In genomic region chr13:82878536-82878935, GRCh38 we compare ENCODE assay signal across 16 cellular contexts.
A peak's percentile ranks its signal among the peaks of the same experiment; 100 is the strongest.
DNase-seq lines count a peak whose midpoint lies in the region; ATAC-seq and TF ChIP-seq lines count a peak whose summit lies in the region.
"Had no signal": no experiment of that assay in that cellular context is flagged by ENCODE, and none has a peak within 500 bp of the region (broad histone marks: within the 10 kb centered on the region; RNA-seq: fewer than 3 reads in every experiment).

No MANE protein-coding gene starts in this region.

- no peaks in the 10 kb centered on the region for H3K36me3 Mint-ChIP-seq in activated naive CD4-positive, alpha-beta T cell treated with anti-CD3 and anti-CD28 coated beads for 36 hours (ENCODE audit: low read depth)
- no peaks in the 10 kb centered on the region for H3K36me3 Mint-ChIP-seq in activated CD4-positive, alpha-beta memory T cell treated with anti-CD3 and anti-CD28 coated beads for 36 hours
- H3K36me3 Mint-ChIP-seq: stimulated activated effector memory CD8-positive, alpha-beta T cell treated with anti-CD3 and anti-CD28 coated beads, Interleukin-12 subunit alpha, Interleukin-12 subunit beta, amount 100 ng/mL, for 72 hours had no signal

- no peaks in the 10 kb centered on the region for H3K4me1 Mint-ChIP-seq in activated naive CD4-positive, alpha-beta T cell treated with anti-CD3 and anti-CD28 coated beads for 36 hours (ENCODE audit: low read depth)
- H3K4me1 Mint-ChIP-seq in activated CD4-positive, alpha-beta memory T cell treated with anti-CD3 and anti-CD28 coated beads for 36 hours (ENCODE audit: low read depth): no peaks in the 10 kb centered on the region
- H3K4me1 Mint-ChIP-seq: stimulated activated effector memory CD8-positive, alpha-beta T cell treated with anti-CD3 and anti-CD28 coated beads, Interleukin-12 subunit alpha, Interleukin-12 subunit beta, amount 100 ng/mL, for 72 hours had no signal

- H3K27me3 Mint-ChIP-seq in activated naive CD4-positive, alpha-beta T cell treated with anti-CD3 and anti-CD28 coated beads for 36 hours (ENCODE audit: low read depth): no peaks in the 10 kb centered on the region
- H3K27me3 Mint-ChIP-seq in activated CD4-positive, alpha-beta memory T cell treated with anti-CD3 and anti-CD28 coated beads for 36 hours: no peaks in the 10 kb centered on the region

- intact Hi-C loops in activated naive CD4-positive, alpha-beta T cell treated with anti-CD3 and anti-CD28 coated beads for 36 hours (cut with micrococcal nuclease): no loop called here
- intact Hi-C loops in activated CD4-positive, alpha-beta memory T cell treated with anti-CD3 and anti-CD28 coated beads for 36 hours (cut with micrococcal nuclease): no loop called here

- no peak for ATAC-seq in HG02642 (IDR thresholded peaks at IDR 0.05; ENCODE audit: poor library complexity, unreplicated experiment)
- ATAC-seq: psoas muscle; stimulated activated effector memory CD8-positive, alpha-beta T cell treated with anti-CD3 and anti-CD28 coated beads, Interleukin-12 subunit alpha, Interleukin-12 subunit beta, amount 100 ng/mL, for 72 hours had no signal

- no peak overlapping the region for H3K4me3 ChIP-seq in epithelial cell of proximal tubule (ENCODE audit: low read depth, low read length)
- H3K4me3 ChIP-seq: esophagus squamous epithelium, HAP-1, Peyer's patch, psoas muscle had no signal

- no peak overlapping the region for H3K4me3 Mint-ChIP-seq in activated naive CD4-positive, alpha-beta T cell treated with anti-CD3 and anti-CD28 coated beads for 36 hours
- no peak overlapping the region for H3K4me3 Mint-ChIP-seq in activated CD4-positive, alpha-beta memory T cell treated with anti-CD3 and anti-CD28 coated beads for 36 hours
- H3K4me3 Mint-ChIP-seq: stimulated activated effector memory CD8-positive, alpha-beta T cell treated with anti-CD3 and anti-CD28 coated beads, Interleukin-12 subunit alpha, Interleukin-12 subunit beta, amount 100 ng/mL, for 72 hours had no signal

- H3K9me3 Mint-ChIP-seq in activated naive CD4-positive, alpha-beta T cell treated with anti-CD3 and anti-CD28 coated beads for 36 hours: no peaks in the 10 kb centered on the region
- H3K9me3 Mint-ChIP-seq in activated CD4-positive, alpha-beta memory T cell treated with anti-CD3 and anti-CD28 coated beads for 36 hours: no peaks in the 10 kb centered on the region

- DNase-seq in COLO668 (lab: John Stamatoyannopoulos, UW; ENCODE audit: unreplicated experiment): peak; percentile 28
- DNase-seq in LHCN-M2 (ENCODE audit: low read depth): peak; percentile 65
- peak; percentile 76 for DNase-seq in NCI-H510A treated with DMSO at 0.1 percent for 48 hours (lab: John Stamatoyannopoulos, UW)
- DNase-seq in epithelial cell of proximal tubule (ENCODE audit: low read depth): peak; percentile 50
- DNase-seq in activated naive CD4-positive, alpha-beta T cell treated with anti-CD3 and anti-CD28 coated beads for 36 hours: no peak
- DNase-seq in stimulated activated CD8-positive, alpha-beta memory T cell treated with anti-CD3 and anti-CD28 coated beads, Interleukin-4, amount 100 ng/mL, for 48 hours: no peak
- DNase-seq in activated CD4-positive, alpha-beta memory T cell treated with anti-CD3 and anti-CD28 coated beads for 36 hours: no peak
- DNase-seq: activated naive CD4-positive, alpha-beta T cell treated with Interleukin-2 at 50 U/mL for 16 hours; esophagus squamous epithelium; NCI-H1694; Peyer's patch; psoas muscle; stimulated activated CD4-positive, alpha-beta T cell treated with anti-CD3 and anti-CD28 coated beads, Interleukin-2, amount 100 ng/mL, for 24 hours had no signal

- no peak overlapping the region for H3K27ac Mint-ChIP-seq in activated naive CD4-positive, alpha-beta T cell treated with anti-CD3 and anti-CD28 coated beads for 36 hours
- H3K27ac Mint-ChIP-seq in activated CD4-positive, alpha-beta memory T cell treated with anti-CD3 and anti-CD28 coated beads for 36 hours: no peak overlapping the region
- H3K27ac Mint-ChIP-seq: stimulated activated effector memory CD8-positive, alpha-beta T cell treated with anti-CD3 and anti-CD28 coated beads, Interleukin-12 subunit alpha, Interleukin-12 subunit beta, amount 100 ng/mL, for 72 hours had no signal

- no peak for TF ChIP-seq CTCF in epithelial cell of proximal tubule (conservative IDR thresholded peaks at IDR 0.05; ENCODE audit: low read depth, low read length)

- CTCF ChIA-PET in activated naive CD4-positive, alpha-beta T cell treated with anti-CD3 and anti-CD28 coated beads for 36 hours (lab: Charles Lee): no interaction called here
- CTCF ChIA-PET in activated CD4-positive, alpha-beta memory T cell treated with anti-CD3 and anti-CD28 coated beads for 36 hours (lab: Charles Lee): no interaction called here

- POLR2A ChIA-PET in activated CD4-positive, alpha-beta memory T cell treated with anti-CD3 and anti-CD28 coated beads for 36 hours (lab: Charles Lee): no interaction called here

Comparison
In these comparisons a context has a peak if more than half of its experiments do, and no peak if none do; other contexts are left out.
1. DNase-seq: peak in COLO668 (single experiment), LHCN-M2 (single experiment), NCI-H510A treated with DMSO at 0.1 percent for 48 hours (single experiment) and epithelial cell of proximal tubule (single experiment); none in activated naive CD4-positive, alpha-beta T cell treated with anti-CD3 and anti-CD28 coated beads for 36 hours (single experiment), stimulated activated CD8-positive, alpha-beta memory T cell treated with anti-CD3 and anti-CD28 coated beads, Interleukin-4, amount 100 ng/mL, for 48 hours (single experiment) and activated CD4-positive, alpha-beta memory T cell treated with anti-CD3 and anti-CD28 coated beads for 36 hours (single experiment).